In the genomic region with DNA sequence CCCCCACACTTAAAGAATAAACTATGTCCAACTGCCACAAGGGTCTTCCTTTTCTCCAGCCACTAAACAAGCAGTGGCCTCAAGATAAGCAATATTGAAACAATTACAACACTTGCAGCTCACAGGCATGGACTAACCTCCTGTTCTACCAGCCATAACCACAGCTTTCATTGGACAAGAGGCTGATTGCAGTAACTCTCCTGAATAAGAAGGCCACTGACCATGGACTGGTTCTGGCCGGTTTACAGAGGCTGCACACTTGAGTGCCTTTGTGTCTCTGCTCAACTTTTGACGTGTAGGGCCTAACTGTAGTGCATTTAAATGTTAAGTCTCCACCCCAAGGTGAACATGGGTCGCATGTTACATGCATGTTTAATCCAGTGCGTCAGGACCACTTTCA, we compare ENCODE assay signal across 20 cellular contexts.
DNase-seq lines count a peak whose midpoint lies in the region; ATAC-seq and TF ChIP-seq lines count a peak whose summit lies in the region.
"Had no signal": no experiment of that assay in that cellular context is flagged by ENCODE, and none has a peak within 500 bp of the region (broad histone marks: within the 10 kb centered on the region; RNA-seq: fewer than 3 reads in every experiment).

No MANE protein-coding gene starts in this region.

- no peaks in the 10 kb centered on the region for H3K36me3 Mint-ChIP-seq in type B pancreatic cell

- TF ChIP-seq CTCF in type B pancreatic cell (conservative IDR thresholded peaks at IDR 0.05): no peak
- no peak for TF ChIP-seq CTCF in colonic mucosa (IDR thresholded peaks at IDR 0.05)

- H3K4me1 ChIP-seq in colonic mucosa: no peaks in the 10 kb centered on the region

- H3K4me1 Mint-ChIP-seq in type B pancreatic cell (ENCODE audit: unreplicated experiment): no peaks in the 10 kb centered on the region

- no peak overlapping the region for H3K4me3 ChIP-seq in colonic mucosa
- H3K4me3 ChIP-seq: A549, GM23248 had no signal

- H3K4me3 Mint-ChIP-seq in type B pancreatic cell: no peak overlapping the region
- H3K4me3 Mint-ChIP-seq: CD4-positive, alpha-beta T cell; HFFc6 had no signal

- ATAC-seq in HG03175 (IDR thresholded peaks at IDR 0.05; ENCODE audit: unreplicated experiment) (no peak), GM21825 (IDR thresholded peaks at IDR 0.05; ENCODE audit: unreplicated experiment) (no peak)
- ATAC-seq: A549 had no signal

- H3K9ac ChIP-seq in colonic mucosa (ENCODE audit: low read depth in 2 of 2, low read length in 2 of 2): no peak overlapping the region
- H3K9ac ChIP-seq: GM23248 had no signal

- H3K27ac Mint-ChIP-seq in type B pancreatic cell: no peak overlapping the region
- H3K27ac Mint-ChIP-seq: CD4-positive, alpha-beta T cell; HFFc6 had no signal

- DNase-seq in CMK (ENCODE audit: low read depth) (peak; percentile 48), OCI-M1 (lab: John Stamatoyannopoulos, UW) (peak; percentile 26), kidney tubule cell (ENCODE audit: low spot score) (peak; percentile 31), type B pancreatic cell (ENCODE audit: extremely low spot score, unreplicated experiment) (peak; percentile 48), colonic mucosa (no peak)
- DNase-seq: AML-193; CD4-positive, alpha-beta T cell; DMS153; DMS79; GDM1; GM23248; HCEC 1CT; HFFc6; IMR-90; KBM-7 had no signal

- peaks cover 13% of the 10 kb centered on the region for H3K27me3 Mint-ChIP-seq in type B pancreatic cell
- H3K27me3 Mint-ChIP-seq: CD4-positive, alpha-beta T cell had no signal

- H3K36me3 ChIP-seq in colonic mucosa: no peaks in the 10 kb centered on the region

- no peaks in the 10 kb centered on the region for H3K9me3 ChIP-seq in colonic mucosa
- H3K9me3 ChIP-seq: A549 had no signal

- intact Hi-C loops in colonic mucosa (cut with DNase I): no loop called here

- no peaks in the 10 kb centered on the region for H3K9me3 Mint-ChIP-seq in type B pancreatic cell
- H3K9me3 Mint-ChIP-seq: CD4-positive, alpha-beta T cell; HFFc6 had no signal

- no peaks in the 10 kb centered on the region for H3K27me3 ChIP-seq in colonic mucosa

- H3K27ac ChIP-seq in colonic mucosa: no peak overlapping the region
- H3K27ac ChIP-seq: 22Rv1, A549, C4-2B, GM23248 had no signal
